7 cellular contexts compared by ENCODE assay signal in genomic region chr10:85039311-85039710, GRCh38.
"Had no signal": no experiment of that assay in that cellular context is flagged by ENCODE, and none has a peak within 500 bp of the region (broad histone marks: within the 10 kb centered on the region; RNA-seq: fewer than 3 reads in every experiment).

No MANE protein-coding gene starts in this region.

- H3K27ac ChIP-seq: GM23248 had no signal

- H3K4me1 ChIP-seq: HAP-1 had no signal

- H2AFZ ChIP-seq: GM23248 had no signal

- DNase-seq: GM23248, GOT3, H7, KG1 had no signal

- FAIRE-seq: HTR-8/SVneo had no signal

- H3K9me3 ChIP-seq: HAP-1 had no signal

- H3K9ac ChIP-seq: GM23248 had no signal

- H3K4me3 ChIP-seq: GM23248, HAP-1 had no signal

- ATAC-seq: HCT116 had no signal

- H3K36me3 ChIP-seq: HAP-1 had no signal
